In the genomic region with DNA sequence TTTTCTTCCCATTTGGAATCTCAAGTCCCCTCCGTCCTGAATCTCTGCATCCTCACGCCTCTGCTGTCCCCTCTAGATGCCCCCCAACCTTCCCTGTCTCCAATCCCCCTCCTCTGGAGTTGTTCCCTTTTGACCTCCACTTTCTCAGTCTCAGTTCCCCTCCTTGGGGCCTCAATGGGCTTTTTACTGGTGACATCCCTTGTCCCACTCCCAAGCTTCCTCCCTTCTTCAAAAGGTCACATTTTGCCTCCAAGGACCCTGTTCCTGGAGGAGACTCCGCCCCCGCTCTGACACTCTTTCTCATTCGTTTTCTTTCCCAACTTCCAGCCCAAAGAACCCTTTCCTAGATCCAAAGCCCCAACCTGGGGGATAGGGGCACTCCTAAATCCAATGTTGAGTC, we compare ENCODE assay signal across 8 cellular contexts. TPM values are rescaled to one million over a fixed set of nuclear protein-coding genes. Genes with fewer than 3 reads are reported as not detected.
DNase-seq lines count a peak whose midpoint lies in the region; TF ChIP-seq lines count a peak whose summit lies in the region.

No MANE protein-coding gene starts in this region.

- DNase-seq in ELR (ENCODE audit: low read depth) (peak; percentile 42), RKO (ENCODE audit: low spot score) (peak; percentile 57), esophagus squamous epithelium (lab: John Stamatoyannopoulos, UW) (no peak), prostate gland (ENCODE audit: low spot score) (no peak), DMS79 (lab: John Stamatoyannopoulos, UW) (no peak), SIG-M5 treated with dmso at 0.1 percent for 504 hours (lab: John Stamatoyannopoulos, UW; ENCODE audit: unreplicated experiment) (no peak), globus pallidus (ENCODE audit: low spot score) (no peak), GDM1 (lab: John Stamatoyannopoulos, UW) (no peak)

- intact Hi-C loops in esophagus squamous epithelium (cut with DNase I), result no loop called here
- intact Hi-C loops in prostate gland (cut with DNase I), result no loop called here

- H3K36me3 ChIP-seq in esophagus squamous epithelium (peaks cover 0 to 30% (median 6%) of the 10 kb centered on the region in 3 donors), prostate gland (no peaks in the 10 kb centered on the region)

- no peak for TF ChIP-seq CTCF in esophagus squamous epithelium (IDR thresholded peaks at IDR 0.05)
- TF ChIP-seq CTCF in prostate gland (IDR thresholded peaks at IDR 0.05), result no peak

- peak overlapping the region; percentile 93 to 97 (median 96) for H3K27ac ChIP-seq in esophagus squamous epithelium
- H3K27ac ChIP-seq in prostate gland, result peak overlapping the region; percentile 82 to 83

- H3K27me3 ChIP-seq in esophagus squamous epithelium, result no peaks in the 10 kb centered on the region
- H3K27me3 ChIP-seq in prostate gland (replicated peaks; ENCODE audit: insufficient read depth), result no peaks in the 10 kb centered on the region

- H3K4me1 ChIP-seq in esophagus squamous epithelium, result peaks cover 11 to 31% (median 17%) of the 10 kb centered on the region in 3 donors
- H3K4me1 ChIP-seq in prostate gland (replicated peaks), result peaks cover 5% of the 10 kb centered on the region

- no peak for TF ChIP-seq POLR2A in esophagus squamous epithelium (IDR thresholded peaks at IDR 0.05)
- no peak for TF ChIP-seq POLR2A in prostate gland (IDR thresholded peaks at IDR 0.05)

- peak overlapping the region; percentile 90 to 100 (median 96) for H3K4me3 ChIP-seq in esophagus squamous epithelium
- peak overlapping the region; percentile 74 to 76 for H3K4me3 ChIP-seq in prostate gland

- WGBS in esophagus squamous epithelium, 2 donors, result 37 to 47% methylated on average over 5 of the region's 5 CpGs
- WGBS in prostate gland, result 48% methylated on average over 5 of the region's 5 CpGs

- no peaks in the 10 kb centered on the region for H3K9me3 ChIP-seq in esophagus squamous epithelium
- no peaks in the 10 kb centered on the region for H3K9me3 ChIP-seq in prostate gland

RNA-seq across cellular contexts. Expression of gene AP2S1, which starts 1.0 kb away (rescaled TPM):
- total RNA-seq in esophagus squamous epithelium, result 100 to 1,000 TPM in 3 of 4 donors, 10 to 100 TPM in 1; 83.0 to 230 (median 133) TPM
- 100 to 1,000 TPM; 118 to 141 TPM for total RNA-seq in prostate gland

RNA-seq across cellular contexts. Expression of gene ARHGAP35, which starts 11.2 kb away (rescaled TPM):
- total RNA-seq in esophagus squamous epithelium (10 to 100 TPM; 28.6 to 41.6 (median 32.1) TPM), prostate gland (10 to 100 TPM; 56.3 to 75.0 TPM)

Comparison
In these comparisons a context has a peak if more than half of its experiments do, and no peak if none do; other contexts are left out.
1. DNase-seq: peak in ELR (single experiment) and RKO (single experiment); none in esophagus squamous epithelium (single experiment), prostate gland (single experiment), DMS79 (single experiment), SIG-M5 treated with dmso at 0.1 percent for 504 hours (single experiment), globus pallidus (single experiment) and GDM1 (single experiment).